In the genomic region with DNA sequence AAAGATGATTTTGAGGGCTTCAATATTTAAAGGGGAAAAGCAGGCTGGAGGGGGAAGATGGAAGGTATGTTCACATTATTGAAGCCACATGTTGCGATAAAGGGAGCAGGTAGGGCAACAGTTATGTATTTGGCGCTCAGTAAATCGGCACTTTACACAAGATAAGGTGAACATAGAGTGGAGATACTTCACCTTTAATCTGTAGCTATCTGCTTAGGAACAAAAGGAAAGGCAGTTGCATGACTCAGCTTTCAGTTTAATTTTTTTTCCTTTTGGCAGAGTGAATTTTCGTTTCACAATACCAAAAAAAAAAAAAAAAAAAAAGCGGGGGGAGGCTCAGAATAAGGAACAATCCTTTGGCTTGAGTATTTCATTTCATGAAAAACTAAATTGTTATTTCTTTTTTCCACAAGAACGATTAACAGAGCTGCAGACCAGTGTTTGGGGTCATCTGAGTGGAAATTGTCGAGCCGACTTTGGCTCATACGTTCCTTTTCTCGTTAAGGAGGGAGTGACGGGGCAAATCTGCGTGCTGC, we compare ENCODE assay signal across 8 cellular contexts. TPM values are rescaled to one million over a fixed set of nuclear protein-coding genes. Genes with fewer than 3 reads are reported as not detected.
DNase-seq lines count a peak whose midpoint lies in the region; ATAC-seq, FAIRE-seq and TF ChIP-seq lines count a peak whose summit lies in the region.

No MANE protein-coding gene starts in this region.

- H2AFZ ChIP-seq in IMR-90 (replicated peaks; ENCODE audit: low read length, poor library complexity) (peak overlapping the region; percentile 100), smooth muscle cell (ENCODE audit: low read depth) (peak overlapping the region; percentile 98)

- H3K4ac ChIP-seq in IMR-90 (ENCODE audit: low read depth, low read length), result peak overlapping the region; percentile 98

- peak overlapping the region; percentile 97 for H4K5ac ChIP-seq in IMR-90 (ENCODE audit: low read depth, low read length)

- peak overlapping the region; percentile 86; the same call in 1 of the 2 replicates for H2BK20ac ChIP-seq in IMR-90 (ENCODE audit: low read depth, low read length)

- peaks cover 21% of the 10 kb centered on the region for H3K4me1 Mint-ChIP-seq in Calu3 (ENCODE audit: low read depth, unreplicated experiment)

- H4K20me1 ChIP-seq in IMR-90 (ENCODE audit: insufficient read depth, low read length), result no peaks in the 10 kb centered on the region
- no peaks in the 10 kb centered on the region for H4K20me1 ChIP-seq in smooth muscle cell (ENCODE audit: low read depth)

- dilution Hi-C loops in IMR-90 (cut with HindIII; ENCODE audit: low sequenced_read_pairs, unreplicated experiment), result no loop called here

- peak overlapping the region; percentile 94 for H3K23ac ChIP-seq in IMR-90 (ENCODE audit: low read depth, low read length)

- peak overlapping the region; percentile 87 for H2AK5ac ChIP-seq in IMR-90 (ENCODE audit: low read depth, low read length)

- H3K27me3 ChIP-seq in IMR-90 (ENCODE audit: control insufficient read depth, insufficient read depth, low read length), result no peaks in the 10 kb centered on the region
- H3K27me3 ChIP-seq in iPS-15b (ENCODE audit: control insufficient read depth, insufficient read depth, low read length), result peaks cover 7% of the 10 kb centered on the region
- no peaks in the 10 kb centered on the region for H3K27me3 ChIP-seq in smooth muscle cell (ENCODE audit: low read depth)

- peaks cover 3% of the 10 kb centered on the region for H3K4me1 ChIP-seq in IMR-90 (ENCODE audit: control insufficient read depth, insufficient read depth, low read length)
- H3K4me1 ChIP-seq in iPS-15b (ENCODE audit: control insufficient read depth, insufficient read depth, low read length), result no peaks in the 10 kb centered on the region
- H3K4me1 ChIP-seq in smooth muscle cell (ENCODE audit: low read depth), result peaks cover 7% of the 10 kb centered on the region

- peak overlapping the region; percentile 84 for H2BK5ac ChIP-seq in IMR-90 (ENCODE audit: low read depth, low read length, poor library complexity, severe bottlenecking)

- no peaks in the 10 kb centered on the region for H3K9me3 Mint-ChIP-seq in Calu3 (ENCODE audit: low read depth, unreplicated experiment)
- H3K9me3 Mint-ChIP-seq in activated naive CD4-positive, alpha-beta T cell treated with anti-CD3 and anti-CD28 coated beads, Interleukin-2, amount 50 U/mL, for 72 hours, result peaks cover 8% of the 10 kb centered on the region in 2 donors

- TF ChIP-seq CTCF in Calu3 (IDR thresholded peaks at IDR 0.05; ENCODE audit: unreplicated experiment) (no peak), IMR-90 (conservative IDR thresholded peaks at IDR 0.05; ENCODE audit: low read depth, low read length) (no peak), smooth muscle cell (IDR thresholded peaks at IDR 0.05; ENCODE audit: borderline replicate concordance, insufficient read depth, poor library complexity, severe bottlenecking) (no peak)

- no peaks in the 10 kb centered on the region for H3K9me3 ChIP-seq in IMR-90 (ENCODE audit: control insufficient read depth, insufficient read depth, low read length)
- no peaks in the 10 kb centered on the region for H3K9me3 ChIP-seq in iPS-15b (ENCODE audit: control insufficient read depth, insufficient read depth, low read length)
- H3K9me3 ChIP-seq in smooth muscle cell (replicated peaks; ENCODE audit: low read depth), result no peaks in the 10 kb centered on the region

- H3K9ac ChIP-seq in IMR-90 (ENCODE audit: low read depth, low read length) (peak overlapping the region; percentile 74), iPS-15b (ENCODE audit: low read depth, low read length) (no peak overlapping the region), smooth muscle cell (ENCODE audit: low read depth) (peak overlapping the region; percentile 58)

- H3K18ac ChIP-seq in IMR-90 (ENCODE audit: low read depth, low read length), result peak overlapping the region; percentile 94

- peak overlapping the region; percentile 45 for H3K4me3 ChIP-seq in IMR-90 (ENCODE audit: insufficient read depth, low read depth, low read length)
- peak overlapping the region; percentile 60 for H3K4me3 ChIP-seq in iPS-15b (ENCODE audit: low read depth, low read length)
- H3K4me3 ChIP-seq in smooth muscle cell, result peak overlapping the region; percentile 59

- BruUV-seq in Calu3 (replicated peaks; lab: Mats Ljungman, UMichigan) (no TSS peak), IMR-90 (replicated peaks; lab: Mats Ljungman, UMichigan) (no TSS peak)

- peak overlapping the region; percentile 90 for H4K91ac ChIP-seq in IMR-90 (ENCODE audit: insufficient read depth, low read depth, low read length)

- peak overlapping the region; percentile 96 for H2AK9ac ChIP-seq in IMR-90 (replicated peaks; ENCODE audit: low read depth, low read length, poor library complexity)

- H3F3A ChIP-seq in smooth muscle cell (ENCODE audit: low read depth), result peaks cover 5% of the 10 kb centered on the region

- peak overlapping the region; percentile 71 for H3K27ac Mint-ChIP-seq in Calu3 (ENCODE audit: unreplicated experiment)
- peak overlapping the region; percentile 97 to 99 for H3K27ac Mint-ChIP-seq in activated naive CD4-positive, alpha-beta T cell treated with anti-CD3 and anti-CD28 coated beads, Interleukin-2, amount 50 U/mL, for 72 hours

- no peaks in the 10 kb centered on the region for H3K36me3 ChIP-seq in IMR-90 (ENCODE audit: control insufficient read depth, insufficient read depth, low read length)
- H3K36me3 ChIP-seq in iPS-15b (ENCODE audit: control insufficient read depth, insufficient read depth, low read length), result no peaks in the 10 kb centered on the region
- H3K36me3 ChIP-seq in smooth muscle cell (ENCODE audit: low read depth), result no peaks in the 10 kb centered on the region

- H3K79me2 ChIP-seq in smooth muscle cell (ENCODE audit: low read depth), result no peaks in the 10 kb centered on the region

- peaks cover 33% of the 10 kb centered on the region for H3K36me3 Mint-ChIP-seq in Calu3 (ENCODE audit: insufficient read depth, unreplicated experiment)
- H3K36me3 Mint-ChIP-seq in activated naive CD4-positive, alpha-beta T cell treated with anti-CD3 and anti-CD28 coated beads, Interleukin-2, amount 50 U/mL, for 72 hours, result peaks cover 16 to 27% of the 10 kb centered on the region in 2 donors

- peaks cover 8% of the 10 kb centered on the region; the same call in 1 of the 2 replicates for H3K9me1 ChIP-seq in IMR-90 (ENCODE audit: insufficient read depth, low read length)

- CTCF ChIA-PET in Calu3 (lab: Charles Lee), result interaction anchor here (0.7 kb wide), 4 partner anchors 34 to 142 kb away, joined by 3 to 8 read pairs (median 6); no protein-coding TSS in a partner anchor
- CTCF ChIA-PET in IMR-90 (lab: Yijun Ruan, JAX), result interaction anchor here (0.6 to 0.7 kb wide), 2 partner anchors 21 to 289 kb away, joined by 3 to 4 read pairs; no protein-coding TSS in a partner anchor

- POLR2A ChIA-PET in IMR-90 (lab: Charles Lee; ENCODE audit: unreplicated experiment), result interaction anchor here (0.6 to 0.7 kb wide), 5 partner anchors 8 to 419 kb away, joined by 3 to 8 read pairs (median 3); no protein-coding TSS in a partner anchor

- no peak for FAIRE-seq in frontal cortex (lab: Jason Lieb, UNC)

- in situ Hi-C loops in IMR-90 (cut with MboI; ENCODE audit: low sequenced_read_pairs), result no loop called here

- H3K79me1 ChIP-seq in IMR-90 (ENCODE audit: low read depth in 1 of 2, low read length in 2 of 2), result no peaks in the 10 kb centered on the region; a peak in 1 of 4 replicates

- H3K56ac ChIP-seq in IMR-90 (ENCODE audit: extremely low read depth, insufficient read depth, low read length), result peak overlapping the region; percentile 79

- peak overlapping the region; percentile 87 for H2BK120ac ChIP-seq in IMR-90 (ENCODE audit: low read depth, low read length)

- intact Hi-C loops in Calu3 (cut with micrococcal nuclease; ENCODE audit: unreplicated experiment), result no loop called here
- intact Hi-C loops in IMR-90 (cut with micrococcal nuclease), result no loop called here

- no peak for TF ChIP-seq RAD21 in IMR-90 (IDR thresholded peaks at IDR 0.05; ENCODE audit: low read length)

- H2BK15ac ChIP-seq in IMR-90 (ENCODE audit: low read depth, low read length), result peak overlapping the region; percentile 98; the same call in 2 of the 3 replicates

- no peak for TF ChIP-seq POLR2A in IMR-90 (IDR thresholded peaks at IDR 0.05; ENCODE audit: low read depth, low read length)

- peak overlapping the region; percentile 91 for H3K14ac ChIP-seq in IMR-90 (replicated peaks; ENCODE audit: low read depth, low read length)

- no peaks in the 10 kb centered on the region for H3K27me3 Mint-ChIP-seq in Calu3 (ENCODE audit: unreplicated experiment)

- WGBS in IMR-90 (ENCODE audit: extremely low coverage in 2 of 2, insufficient read length in 1 of 2), 2 experiments, result no CpG with 5 or more reads among the region's 12 CpGs
- 21% methylated on average over 12 of the region's 12 CpGs for WGBS in smooth muscle cell (ENCODE audit: low lambda C conversion rate)

- H3K4me2 ChIP-seq in IMR-90 (ENCODE audit: low read depth, low read length) (peak overlapping the region; percentile 86), smooth muscle cell (peak overlapping the region; percentile 92)

- DNase-seq in Calu3, result no peak
- DNase-seq in IMR-90, result peak; percentile 55
- DNase-seq in activated naive CD4-positive, alpha-beta T cell treated with anti-CD3 and anti-CD28 coated beads, Interleukin-2, amount 50 U/mL, for 72 hours (ENCODE audit: low spot score in 2 of 2), result no peak
- DNase-seq in smooth muscle cell (lab: John Stamatoyannopoulos, UW; ENCODE audit: unreplicated experiment), result no peak
- no peak for DNase-seq in D341Med (ENCODE audit: low spot score)
- DNase-seq in frontal cortex (ENCODE audit: low spot score in 2 of 2), result no peak

- peak overlapping the region; percentile 89 for H3K4me3 Mint-ChIP-seq in Calu3 (ENCODE audit: low read depth, unreplicated experiment)

- ATAC-seq in IMR-90 (ENCODE audit: low read depth), result no peak
- no peak for ATAC-seq in activated naive CD4-positive, alpha-beta T cell treated with anti-CD3 and anti-CD28 coated beads, Interleukin-2, amount 50 U/mL, for 72 hours
- no peak for ATAC-seq in HG03442 (IDR thresholded peaks at IDR 0.05; ENCODE audit: unreplicated experiment)

- H4K8ac ChIP-seq in IMR-90 (ENCODE audit: low read depth in 2 of 2, low read length in 2 of 2), result peak overlapping the region; percentile 91 to 96

- H3K27ac ChIP-seq in IMR-90 (ENCODE audit: insufficient read depth, low read length) (peak overlapping the region; percentile 88), smooth muscle cell (ENCODE audit: low read depth) (peak overlapping the region; percentile 76)

TF ChIP-seq in IMR-90, 13 proteins besides CTCF, POLR2A, EP300 and RAD21 (continues in another document):
- TF ChIP-seq MAZ (IDR thresholded peaks at IDR 0.05; ENCODE audit: borderline replicate concordance, low read depth, low read length) (no peak), SMC3 (IDR thresholded peaks at IDR 0.05; ENCODE audit: low read depth, low read length) (no peak)

RNA-seq across cellular contexts. Expression of gene COQ8A, which starts 1.1 kb away (rescaled TPM):
- total RNA-seq in Calu3 (2022) (21.9 and 24.6 TPM in 2 replicates), IMR-90 (2012; rRNA removed) (3.3 and 3.8 TPM in 2 replicates), smooth muscle cell (3.1 and 3.4 TPM in 2 replicates), frontal cortex (17.5 TPM)
- polyA plus RNA-seq in IMR-90 (2012; rRNA removed) (5.8 and 6.1 TPM in 2 replicates), smooth muscle cell (3.4 and 4.2 TPM in 2 replicates)
- 4.5 and 6.1 TPM in 2 replicates for polyA plus RNA-seq in IMR-90 (2012; cell fraction: cytosol; rRNA removed)
- 13.1 and 19.4 TPM in 2 replicates for polyA plus RNA-seq in IMR-90 (2012; cell fraction: nucleus; rRNA removed; ENCODE audit: low replicate concordance)
- 10 to 100 TPM; 20.5 to 28.1 TPM for total RNA-seq in activated naive CD4-positive, alpha-beta T cell treated with anti-CD3 and anti-CD28 coated beads, Interleukin-2, amount 50 U/mL, for 72 hours
